In genomic region chr3:61331937-61332590, GRCh38 we compare ENCODE assay signal across 22 cellular contexts.
DNase-seq lines count a peak whose midpoint lies in the region; ATAC-seq, FAIRE-seq and TF ChIP-seq lines count a peak whose summit lies in the region.
"Had no signal": no experiment of that assay in that cellular context is flagged by ENCODE, and none has a peak within 500 bp of the region (broad histone marks: within the 10 kb centered on the region; RNA-seq: fewer than 3 reads in every experiment).

No MANE protein-coding gene starts in this region.

- peaks cover 2% of the 10 kb centered on the region for H3K27me3 ChIP-seq in astrocyte (ENCODE audit: insufficient read depth, low read length)
- H3K27me3 ChIP-seq: MG63 had no signal

- H3K4me2 ChIP-seq in astrocyte (ENCODE audit: low read length), result no peak overlapping the region
- H3K4me2 ChIP-seq: PC-9, SK-N-SH had no signal

- no peaks in the 10 kb centered on the region for H3K27me3 Mint-ChIP-seq in astrocyte (ENCODE audit: low read depth, unreplicated experiment)
- H3K27me3 Mint-ChIP-seq: CD4-positive, CD25-positive, alpha-beta regulatory T cell had no signal

- ATAC-seq in GM18858 (IDR thresholded peaks at IDR 0.05; ENCODE audit: unreplicated experiment), result no peak

- no peaks in the 10 kb centered on the region for H3K36me3 ChIP-seq in astrocyte (ENCODE audit: insufficient read depth, low read length)
- H3K36me3 ChIP-seq: HAP-1, MG63 had no signal

- no peak overlapping the region for H3K27ac ChIP-seq in astrocyte (ENCODE audit: low read depth, low read length)
- H3K27ac ChIP-seq: PC-9 had no signal

- H3K9me3 ChIP-seq in astrocyte (ENCODE audit: insufficient read depth, low read depth, low read length), result no peaks in the 10 kb centered on the region
- H3K9me3 ChIP-seq: HAP-1, MG63, SK-N-SH had no signal

- no peaks in the 10 kb centered on the region for H3K36me3 Mint-ChIP-seq in astrocyte (ENCODE audit: low read depth, unreplicated experiment)
- H3K36me3 Mint-ChIP-seq: CD4-positive, CD25-positive, alpha-beta regulatory T cell had no signal

- peaks cover 16% of the 10 kb centered on the region for H3K4me1 Mint-ChIP-seq in astrocyte (ENCODE audit: low read depth, unreplicated experiment)
- H3K4me1 Mint-ChIP-seq: CD4-positive, CD25-positive, alpha-beta regulatory T cell had no signal

- H2AFZ ChIP-seq in astrocyte (ENCODE audit: low read depth, low read length), result no peak overlapping the region
- H2AFZ ChIP-seq: PC-9 had no signal

- peaks cover 2% of the 10 kb centered on the region for H3K9me3 Mint-ChIP-seq in astrocyte (ENCODE audit: unreplicated experiment)

- no peak overlapping the region for H3K4me3 ChIP-seq in astrocyte (ENCODE audit: insufficient read depth, low read depth, low read length)
- H3K4me3 ChIP-seq: HAP-1, MG63, PC-9 had no signal

- H3K79me2 ChIP-seq in astrocyte (ENCODE audit: insufficient read depth, low read length), result no peaks in the 10 kb centered on the region

- H3K27ac Mint-ChIP-seq in astrocyte (ENCODE audit: unreplicated experiment), result peak overlapping the region; percentile 82
- H3K27ac Mint-ChIP-seq: CD4-positive, CD25-positive, alpha-beta regulatory T cell had no signal

- no peaks in the 10 kb centered on the region for H3K4me1 ChIP-seq in astrocyte (ENCODE audit: insufficient read depth, low read length)

- no peaks in the 10 kb centered on the region for H4K20me1 ChIP-seq in astrocyte (ENCODE audit: insufficient read depth, low read length)

- no peak overlapping the region for H3K9ac ChIP-seq in astrocyte (ENCODE audit: low read length)
- H3K9ac ChIP-seq: SK-N-SH had no signal

- H3K4me3 Mint-ChIP-seq in astrocyte (ENCODE audit: unreplicated experiment), result no peak overlapping the region
- H3K4me3 Mint-ChIP-seq: CD4-positive, CD25-positive, alpha-beta regulatory T cell had no signal

- FAIRE-seq in astrocyte (lab: Jason Lieb, UNC), result no peak
- FAIRE-seq: HTR-8/SVneo had no signal

- TF ChIP-seq CTCF in astrocyte (IDR thresholded peaks at IDR 0.05; ENCODE audit: insufficient read depth, low read depth, low read length), result no peak

- DNase-seq in HS-5 (ENCODE audit: low read depth) (peak; percentile 5), astrocyte (ENCODE audit: low read depth) (peak; percentile 31), iPS DF 19.7 (ENCODE audit: low read depth, low spot score) (peak; percentile 75), renal cortical epithelial cell (ENCODE audit: low read depth) (peak; percentile 90), germinal center (ENCODE audit: low spot score) (no peak), cerebellar cortex (ENCODE audit: low spot score) (no peak), dedifferentiated amniotic fluid mesenchymal stem cell (ENCODE audit: extremely low spot score) (no peak)
- DNase-seq: ACHN; CD4-positive, CD25-positive, alpha-beta regulatory T cell; DMS79; GDM1; KG1; MG63; NCI-H1105; NCI-H187; NCI-H446; NCI-H748 treated with DMSO at 0.1 percent for 48 hours; PC-9; SK-N-SH had no signal

Comparison
In these comparisons a context has a peak if more than half of its experiments do, and no peak if none do; other contexts are left out.
1. DNase-seq: peak in HS-5 (single experiment), astrocyte (single experiment), iPS DF 19.7 (single experiment) and renal cortical epithelial cell (single experiment); none in germinal center (single experiment), cerebellar cortex (single experiment) and dedifferentiated amniotic fluid mesenchymal stem cell (single experiment).